1 cellular context compared by ENCODE assay signal in genomic region chr3:197297476-197298340, GRCh38.
TF ChIP-seq lines count a peak whose summit lies in the region.

No MANE protein-coding gene starts in this region.

TF ChIP-seq in HepG2, 621 proteins besides CTCF, POLR2A, EP300 and RAD21 (continued from another document and continues in another):
- TF ChIP-seq TFE3 (CRISPR knock-in tag; IDR thresholded peaks at IDR 0.05) (no peak; the same call in 1 of the 2 replicates), CHD4 (IDR thresholded peaks at IDR 0.05; ENCODE audit: borderline replicate concordance, low read length) (no peak), HMGXB4 (CRISPR knock-in tag; IDR thresholded peaks at IDR 0.05; ENCODE audit: borderline replicate concordance in 1 of 2, low read depth in 1 of 2) (peak; percentile 21 to 51; a peak in 1 of 4 replicates), GPBP1L1 (CRISPR knock-in tag; IDR thresholded peaks at IDR 0.05) (no peak), MXD1 (CRISPR knock-in tag; IDR thresholded peaks at IDR 0.05) (no peak), ZNF225 (CRISPR knock-in tag; IDR thresholded peaks at IDR 0.05) (no peak), MLXIP (CRISPR knock-in tag; IDR thresholded peaks at IDR 0.05; ENCODE audit: borderline replicate concordance) (no peak), ISX (CRISPR knock-in tag; conservative IDR thresholded peaks at IDR 0.05) (0 out of 2 replicates have a peak, but pooled peaks have one; percentile 28), MBD4 (IDR thresholded peaks at IDR 0.05; ENCODE audit: borderline replicate concordance, low read length) (no peak), ZNF549 (CRISPR knock-in tag; IDR thresholded peaks at IDR 0.05) (0 out of 2 replicates have a peak, but pooled peaks have one; percentile 36), ZNF816 (CRISPR knock-in tag; IDR thresholded peaks at IDR 0.05; ENCODE audit: borderline replicate concordance) (0 out of 2 replicates have a peak, but pooled peaks have one; percentile 5), ZBTB8A (CRISPR knock-in tag; IDR thresholded peaks at IDR 0.05; ENCODE audit: borderline replicate concordance, low read depth) (no peak), AGO2 (optimal IDR thresholded peaks at IDR 0.05; ENCODE audit: low read depth, low read length) (peak; percentile 75), NFYC (CRISPR knock-in tag; IDR thresholded peaks at IDR 0.05) (peak; percentile 81), MTA1 (CRISPR knock-in tag; IDR thresholded peaks at IDR 0.05; ENCODE audit: borderline replicate concordance) (0 out of 2 replicates have a peak, but pooled peaks have one; percentile 36), ZBTB37 (CRISPR knock-in tag; IDR thresholded peaks at IDR 0.05) (no peak), HNRNPL (IDR thresholded peaks at IDR 0.05; ENCODE audit: low read depth, low read length) (0 out of 2 replicates have a peak, but pooled peaks have one; percentile 42), ZNF746 (CRISPR knock-in tag; IDR thresholded peaks at IDR 0.05) (0 out of 2 replicates have a peak, but pooled peaks have one; percentile 45), RELA (CRISPR knock-in tag; IDR thresholded peaks at IDR 0.05) (no peak), ZSCAN25 (CRISPR knock-in tag; IDR thresholded peaks at IDR 0.05) (peak; percentile 19; the same call in 1 of the 2 replicates), PREB (CRISPR knock-in tag; IDR thresholded peaks at IDR 0.05) (no peak), ZNF589 (CRISPR knock-in tag; conservative IDR thresholded peaks at IDR 0.05) (0 out of 2 replicates have a peak, but pooled peaks have one; percentile 53), NPAS2 (CRISPR knock-in tag; IDR thresholded peaks at IDR 0.05; ENCODE audit: borderline replicate concordance) (no peak), ZBTB10 (CRISPR knock-in tag; IDR thresholded peaks at IDR 0.05; ENCODE audit: borderline replicate concordance) (peak; percentile 93; the same call in 1 of the 2 replicates), PHF5A (CRISPR knock-in tag; IDR thresholded peaks at IDR 0.05; ENCODE audit: low read depth, unreplicated experiment) (no peak), YY1 (IDR thresholded peaks at IDR 0.05; ENCODE audit: insufficient read depth, insufficient replicate concordance, low read depth, low read length) (peak; percentile 96), ZMYM3 (CRISPR knock-in tag; IDR thresholded peaks at IDR 0.05) (peak; percentile 72), HOXA3 (CRISPR knock-in tag; IDR thresholded peaks at IDR 0.05) (peak; percentile 86), ZNF558 (CRISPR knock-in tag; IDR thresholded peaks at IDR 0.05; ENCODE audit: borderline replicate concordance) (peak; percentile 58; the same call in 1 of the 2 replicates), CCDC6 (CRISPR knock-in tag; IDR thresholded peaks at IDR 0.05) (peak; percentile 64; the same call in 1 of the 2 replicates), TOPORS (CRISPR knock-in tag; IDR thresholded peaks at IDR 0.05) (peak; percentile 68; the same call in 1 of the 2 replicates), ZNF776 (CRISPR knock-in tag; IDR thresholded peaks at IDR 0.05) (peak; percentile 82), HNF4G (IDR thresholded peaks at IDR 0.05; ENCODE audit: borderline replicate concordance, low read depth, low read length) (0 out of 2 replicates have a peak, but pooled peaks have one; percentile 31), HNF4G (CRISPR knock-in tag; IDR thresholded peaks at IDR 0.05; ENCODE audit: borderline replicate concordance, low read depth) (peak; percentile 67; the same call in 1 of the 2 replicates), CHCHD3 (CRISPR knock-in tag; IDR thresholded peaks at IDR 0.05) (peak; percentile 54; the same call in 1 of the 2 replicates), TEF (CRISPR knock-in tag; IDR thresholded peaks at IDR 0.05) (no peak), ZNF205 (CRISPR knock-in tag; IDR thresholded peaks at IDR 0.05) (peak; percentile 56), MXD3 (CRISPR knock-in tag; IDR thresholded peaks at IDR 0.05) (peak; percentile 54; the same call in 1 of the 2 replicates), GTF2F1 (IDR thresholded peaks at IDR 0.05; ENCODE audit: low read length) (0 out of 2 replicates have a peak, but pooled peaks have one; percentile 14), USF2 (IDR thresholded peaks at IDR 0.05; ENCODE audit: low read depth, low read length) (peak; percentile 79), USF2 (CRISPR knock-in tag; IDR thresholded peaks at IDR 0.05; ENCODE audit: borderline replicate concordance) (peak; percentile 86; the same call in 1 of the 2 replicates), ZBTB7B (CRISPR knock-in tag; IDR thresholded peaks at IDR 0.05) (peak; percentile 73), HNRNPLL (IDR thresholded peaks at IDR 0.05; ENCODE audit: low read depth, low read length, poor library complexity, severe bottlenecking) (peak; percentile 70), NFIB (CRISPR knock-in tag; IDR thresholded peaks at IDR 0.05; ENCODE audit: borderline replicate concordance) (no peak), PTBP1 (IDR thresholded peaks at IDR 0.05; ENCODE audit: low read depth, low read length, poor library complexity, severe bottlenecking) (no peak), NFATC3 (CRISPR knock-in tag; IDR thresholded peaks at IDR 0.05) (no peak), MEIS2 (CRISPR knock-in tag; IDR thresholded peaks at IDR 0.05) (peak; percentile 27; the same call in 1 of the 2 replicates)
